Comparison of ENCODE assay signal across 8 cellular contexts in genomic region chr7:87934699-87935372, GRCh38. TPM values are rescaled to one million over a fixed set of nuclear protein-coding genes. Genes with fewer than 3 reads are reported as not detected.
DNase-seq lines count a peak whose midpoint lies in the region; ATAC-seq and TF ChIP-seq lines count a peak whose summit lies in the region.

No MANE protein-coding gene starts in this region.

- no peaks in the 10 kb centered on the region for H3K9me1 ChIP-seq in IMR-90 (ENCODE audit: insufficient read depth, low read length)

- no peaks in the 10 kb centered on the region for H4K20me1 ChIP-seq in IMR-90 (ENCODE audit: insufficient read depth, low read length)

- no peak overlapping the region for H3K9ac ChIP-seq in IMR-90 (ENCODE audit: low read depth, low read length)
- H3K9ac ChIP-seq in muscle layer of colon (ENCODE audit: low read length), result no peak overlapping the region

- ATAC-seq in Right ventricle myocardium inferior (no peak), IMR-90 (ENCODE audit: low read depth) (peak; percentile 22), HG03442 (IDR thresholded peaks at IDR 0.05; ENCODE audit: unreplicated experiment) (no peak)

- H3K4me2 ChIP-seq in IMR-90 (ENCODE audit: low read depth, low read length), result peak overlapping the region; percentile 94

- no peaks in the 10 kb centered on the region for H3K9me3 ChIP-seq in cardiac muscle cell (ENCODE audit: low read depth)
- H3K9me3 ChIP-seq in IMR-90 (ENCODE audit: control insufficient read depth, insufficient read depth, low read length), result no peaks in the 10 kb centered on the region
- no peaks in the 10 kb centered on the region for H3K9me3 ChIP-seq in muscle layer of colon (ENCODE audit: low read length)

- H3K4me1 ChIP-seq in cardiac muscle cell (ENCODE audit: low read depth) (no peaks in the 10 kb centered on the region), IMR-90 (ENCODE audit: control insufficient read depth, insufficient read depth, low read length) (no peaks in the 10 kb centered on the region), muscle layer of colon (ENCODE audit: insufficient read depth, low read length) (peaks cover 9% of the 10 kb centered on the region)

- H2BK5ac ChIP-seq in IMR-90 (ENCODE audit: low read depth, low read length, poor library complexity, severe bottlenecking), result no peak overlapping the region

- no peak overlapping the region for H2AK5ac ChIP-seq in IMR-90 (ENCODE audit: low read depth, low read length)

- no peak overlapping the region for H4K8ac ChIP-seq in IMR-90 (ENCODE audit: low read depth in 2 of 2, low read length in 2 of 2)

- H2BK15ac ChIP-seq in IMR-90 (ENCODE audit: low read depth, low read length), result no peak overlapping the region

- H3K27me3 ChIP-seq in cardiac muscle cell, result peaks cover 12% of the 10 kb centered on the region
- peaks cover 7% of the 10 kb centered on the region; the same call in 1 of the 2 replicates for H3K27me3 ChIP-seq in IMR-90 (ENCODE audit: control insufficient read depth, insufficient read depth, low read length)
- H3K27me3 ChIP-seq in muscle layer of colon (ENCODE audit: control insufficient read depth in 1 of 2, insufficient read depth in 2 of 2, low read length in 2 of 2), result no peaks in the 10 kb centered on the region

- H2BK120ac ChIP-seq in IMR-90 (ENCODE audit: low read depth, low read length), result no peak overlapping the region

- H2BK20ac ChIP-seq in IMR-90 (ENCODE audit: low read depth, low read length), result no peak overlapping the region

- H3K18ac ChIP-seq in IMR-90 (ENCODE audit: low read depth, low read length), result no peak overlapping the region

- TF ChIP-seq CTCF in cardiac muscle cell (IDR thresholded peaks at IDR 0.05; ENCODE audit: low read depth, low read length) (no peak), IMR-90 (conservative IDR thresholded peaks at IDR 0.05; ENCODE audit: low read depth, low read length) (no peak), epithelial cell of proximal tubule (conservative IDR thresholded peaks at IDR 0.05; ENCODE audit: low read depth, low read length) (no peak)

- peak overlapping the region; percentile 27; the same call in 1 of the 2 replicates for H3K23ac ChIP-seq in IMR-90 (ENCODE audit: low read depth, low read length)

- H3K79me1 ChIP-seq in IMR-90 (ENCODE audit: low read depth in 1 of 2, low read length in 2 of 2), result no peaks in the 10 kb centered on the region

- no peak overlapping the region for H2AK9ac ChIP-seq in IMR-90 (replicated peaks; ENCODE audit: low read depth, low read length, poor library complexity)

- H3K4ac ChIP-seq in IMR-90 (ENCODE audit: low read depth, low read length), result no peak overlapping the region

- no peak overlapping the region for H3K56ac ChIP-seq in IMR-90 (ENCODE audit: extremely low read depth, insufficient read depth, low read length)

- POLR2A ChIA-PET in IMR-90 (lab: Charles Lee; ENCODE audit: unreplicated experiment), result no interaction called here

- dilution Hi-C loops in IMR-90 (cut with HindIII; ENCODE audit: low sequenced_read_pairs, unreplicated experiment), result no loop called here

- CTCF ChIA-PET in IMR-90 (lab: Yijun Ruan, JAX), result no interaction called here

- TF ChIP-seq POLR2A in IMR-90 (IDR thresholded peaks at IDR 0.05; ENCODE audit: low read depth, low read length), result no peak

- BruUV-seq in IMR-90 (replicated peaks; lab: Mats Ljungman, UMichigan), result no TSS peak

- H3K36me3 ChIP-seq in cardiac muscle cell (peaks cover 3% of the 10 kb centered on the region), IMR-90 (ENCODE audit: control insufficient read depth, insufficient read depth, low read length) (no peaks in the 10 kb centered on the region), muscle layer of colon (ENCODE audit: insufficient read depth, low read length) (no peaks in the 10 kb centered on the region)

- H3K4me3 ChIP-seq in cardiac muscle cell (peak overlapping the region; percentile 61), IMR-90 (ENCODE audit: insufficient read depth, low read depth, low read length) (peak overlapping the region; percentile 52), epithelial cell of proximal tubule (ENCODE audit: low read depth, low read length) (peak overlapping the region; percentile 67), muscle layer of colon (ENCODE audit: low read depth in 1 of 2, low read length in 2 of 2) (peak overlapping the region; percentile 52 to 68)

- no peak overlapping the region for H3K14ac ChIP-seq in IMR-90 (replicated peaks; ENCODE audit: low read depth, low read length)

- WGBS in IMR-90 (ENCODE audit: extremely low coverage in 2 of 2, insufficient read length in 1 of 2), 2 experiments, result no CpG with 5 or more reads among the region's 47 CpGs

- H3K27ac ChIP-seq in cardiac muscle cell, result no peak overlapping the region
- H3K27ac ChIP-seq in IMR-90 (ENCODE audit: insufficient read depth, low read length), result no peak overlapping the region
- H3K27ac ChIP-seq in muscle layer of colon (ENCODE audit: low read depth, low read length), result no peak overlapping the region

- no peak overlapping the region for H4K5ac ChIP-seq in IMR-90 (ENCODE audit: low read depth, low read length)

- TF ChIP-seq RAD21 in IMR-90 (IDR thresholded peaks at IDR 0.05; ENCODE audit: low read length), result no peak

- H4K91ac ChIP-seq in IMR-90 (ENCODE audit: insufficient read depth, low read depth, low read length), result no peak overlapping the region

- in situ Hi-C loops in IMR-90 (cut with MboI; ENCODE audit: low sequenced_read_pairs), result no loop called here

- peak; percentile 6 to 33 for DNase-seq in cardiac muscle cell (ENCODE audit: low read depth in 1 of 2, low spot score in 1 of 2)
- no peak for DNase-seq in Right ventricle myocardium inferior (ENCODE audit: missing footprints)
- no peak for DNase-seq in IMR-90
- peak; percentile 10 for DNase-seq in UCSD-AML1 (lab: John Stamatoyannopoulos, UW; ENCODE audit: unreplicated experiment)
- no peak for DNase-seq in epithelial cell of proximal tubule (ENCODE audit: low read depth)
- DNase-seq in KG1 (lab: John Stamatoyannopoulos, UW), result no peak

- peak overlapping the region; percentile 89 for H2AFZ ChIP-seq in IMR-90 (replicated peaks; ENCODE audit: low read length, poor library complexity)

- intact Hi-C loops in Right ventricle myocardium inferior (cut with DNase I), result no loop called here
- intact Hi-C loops in IMR-90 (cut with micrococcal nuclease), result no loop called here

TF ChIP-seq in IMR-90, 13 proteins besides CTCF, POLR2A, EP300 and RAD21 (continues in another document):
- TF ChIP-seq RFX5 (IDR thresholded peaks at IDR 0.05; ENCODE audit: low read depth, low read length) (no peak), CEBPB (IDR thresholded peaks at IDR 0.05; ENCODE audit: low read depth, low read length) (no peak), USF2 (IDR thresholded peaks at IDR 0.05; ENCODE audit: low read depth, low read length) (no peak), MAFK (IDR thresholded peaks at IDR 0.05; ENCODE audit: low read depth, low read length) (no peak), FOS (IDR thresholded peaks at IDR 0.05; ENCODE audit: low read depth, low read length) (no peak), SMC3 (IDR thresholded peaks at IDR 0.05; ENCODE audit: low read depth, low read length) (no peak), CHD1 (IDR thresholded peaks at IDR 0.05; ENCODE audit: low read depth, low read length) (no peak), NFE2L2 (IDR thresholded peaks at IDR 0.05; ENCODE audit: low read depth, low read length) (no peak), RCOR1 (IDR thresholded peaks at IDR 0.05; ENCODE audit: insufficient replicate concordance, low read length) (no peak), BHLHE40 (IDR thresholded peaks at IDR 0.05; ENCODE audit: low read depth, low read length) (no peak), MXI1 (IDR thresholded peaks at IDR 0.05; ENCODE audit: borderline replicate concordance, low read depth, low read length) (no peak), MAZ (IDR thresholded peaks at IDR 0.05; ENCODE audit: borderline replicate concordance, low read depth, low read length) (no peak)

RNA-seq across cellular contexts. Expression of gene ADAM22, which starts 0.8 kb away (rescaled TPM):
- total RNA-seq in cardiac muscle cell (4.1 and 5.8 TPM in 2 replicates), Right ventricle myocardium inferior (1.2 TPM), IMR-90 (2012; rRNA removed) (under 0.01 and 0.18 TPM in 2 replicates), epithelial cell of proximal tubule (0.63 and 1.2 TPM in 2 replicates)
- polyA plus RNA-seq in cardiac muscle cell (1.1 and 3.5 TPM in 2 replicates), IMR-90 (2012; rRNA removed) (0.03 TPM in 2 replicates)
- polyA plus RNA-seq in IMR-90 (2012; cell fraction: cytosol; rRNA removed), result 0.02 TPM in 1 of 2 replicates, not detected in the other
- polyA plus RNA-seq in IMR-90 (2012; cell fraction: nucleus; rRNA removed; ENCODE audit: low replicate concordance), result 0.02 and 0.03 TPM in 2 replicates

RNA-seq across cellular contexts. Expression of gene DBF4, which starts 58.5 kb away (rescaled TPM):
- total RNA-seq in cardiac muscle cell (16.2 and 29.4 TPM in 2 replicates), Right ventricle myocardium inferior (1.4 TPM), IMR-90 (2012; rRNA removed) (7.2 and 20.3 TPM in 2 replicates), epithelial cell of proximal tubule (52.1 and 60.5 TPM in 2 replicates)
- polyA plus RNA-seq in cardiac muscle cell (18.1 and 31.0 TPM in 2 replicates), IMR-90 (2012; rRNA removed) (6.3 and 6.4 TPM in 2 replicates)
- polyA plus RNA-seq in IMR-90 (2012; cell fraction: cytosol; rRNA removed), result 1.6 and 2.1 TPM in 2 replicates
- 1.5 and 3.9 TPM in 2 replicates for polyA plus RNA-seq in IMR-90 (2012; cell fraction: nucleus; rRNA removed; ENCODE audit: low replicate concordance)

RNA-seq across cellular contexts. Expression of gene SLC25A40, which starts 58.7 kb away (rescaled TPM):
- total RNA-seq in cardiac muscle cell (7.1 and 26.1 TPM in 2 replicates), Right ventricle myocardium inferior (23.5 TPM), IMR-90 (2012; rRNA removed) (4.7 and 8.6 TPM in 2 replicates), epithelial cell of proximal tubule (8.0 and 12.8 TPM in 2 replicates)
- polyA plus RNA-seq in cardiac muscle cell (8.1 and 21.4 TPM in 2 replicates), IMR-90 (2012; rRNA removed) (4.6 and 6.1 TPM in 2 replicates)
- 1.0 and 1.4 TPM in 2 replicates for polyA plus RNA-seq in IMR-90 (2012; cell fraction: cytosol; rRNA removed)
- polyA plus RNA-seq in IMR-90 (2012; cell fraction: nucleus; rRNA removed; ENCODE audit: low replicate concordance), result 3.1 and 13.1 TPM in 2 replicates

Comparison
In these comparisons a context has a peak if more than half of its experiments do, and no peak if none do; other contexts are left out.
1. DNase-seq: peak in cardiac muscle cell (2 of 2) and UCSD-AML1 (single experiment); none in Right ventricle myocardium inferior (single experiment), IMR-90 (single experiment), epithelial cell of proximal tubule (single experiment) and KG1 (single experiment).
2. Peak in every context shown above with its lines, with median percentiles within 50 percentile points of each other: H3K4me3 ChIP-seq.